Comparison of ENCODE assay signal across 11 cellular contexts in genomic region chr4:17895481-17895880, GRCh38.
"Had no signal": no experiment of that assay in that cellular context is flagged by ENCODE, and none has a peak within 500 bp of the region (broad histone marks: within the 10 kb centered on the region; RNA-seq: fewer than 3 reads in every experiment).

No MANE protein-coding gene starts in this region.

- H3K9me3 ChIP-seq: HAP-1 had no signal

- H3K27ac Mint-ChIP-seq: GM23338, HFFc6 had no signal

- FAIRE-seq: H1, H54 had no signal

- H3K4me2 ChIP-seq: GM23338 had no signal

- H3K4me3 ChIP-seq: GM23248, GM23338, HAP-1 had no signal

- H2AFZ ChIP-seq: GM23248, GM23338 had no signal

- H3K9ac ChIP-seq: GM23248 had no signal

- DNase-seq: GM23248, GOT3, H7, H9, HCEC 1CT, HFFc6 had no signal

- H3K9me3 Mint-ChIP-seq: GM23338, H9, HFFc6 had no signal

- ATAC-seq: GM23338, HCT116 had no signal

- H3K4me3 Mint-ChIP-seq: GM23338, H9, HFFc6 had no signal

- H3K36me3 ChIP-seq: HAP-1 had no signal

- H3K27ac ChIP-seq: GM23248 had no signal
